Comparison of ENCODE assay signal across 8 cellular contexts in genomic region chr5:150122158-150122510, GRCh38. TPM values are rescaled to one million over a fixed set of nuclear protein-coding genes. Genes with fewer than 3 reads are reported as not detected.
DNase-seq lines count a peak whose midpoint lies in the region; ATAC-seq and TF ChIP-seq lines count a peak whose summit lies in the region.

No MANE protein-coding gene starts in this region.

- H3K9me3 ChIP-seq in SK-N-SH, result no peaks in the 10 kb centered on the region

- H3K4me1 Mint-ChIP-seq in activated naive CD4-positive, alpha-beta T cell treated with anti-CD3 and anti-CD28 coated beads for 36 hours (ENCODE audit: low read depth), result no peaks in the 10 kb centered on the region

- H3K27ac Mint-ChIP-seq in activated naive CD4-positive, alpha-beta T cell treated with anti-CD3 and anti-CD28 coated beads for 36 hours, result no peak overlapping the region

- H3F3A ChIP-seq in SK-N-SH (replicated peaks; ENCODE audit: insufficient read depth), result no peaks in the 10 kb centered on the region

- peak; percentile 37 for TF ChIP-seq CTCF in SK-N-SH (IDR thresholded peaks at IDR 0.05)

- H3K9me2 ChIP-seq in SK-N-SH, result no peaks in the 10 kb centered on the region

- intact Hi-C loops in activated naive CD4-positive, alpha-beta T cell treated with anti-CD3 and anti-CD28 coated beads for 36 hours (cut with micrococcal nuclease), result loop anchor here (2.0 to 5.0 kb wide), 3 partner anchors 55 to 290 kb away; no protein-coding TSS in a partner anchor
- intact Hi-C loops in left ventricle myocardium superior (cut with micrococcal nuclease), result no loop called here

- 77% methylated on average over 4 of the region's 5 CpGs for WGBS in SK-N-SH (ENCODE audit: low lambda C conversion rate)

- TF ChIP-seq RAD21 in SK-N-SH (IDR thresholded peaks at IDR 0.05; ENCODE audit: low read length), result no peak

- peaks cover 11 to 87% of the 10 kb centered on the region in 2 experiments for H3K36me3 ChIP-seq in SK-N-SH (replicated peaks in 1 of 2; ENCODE audit: control insufficient read depth in 1 of 2, insufficient read depth in 2 of 2, low read length in 1 of 2)

- H3K9ac ChIP-seq in SK-N-SH, result no peak overlapping the region

- no peaks in the 10 kb centered on the region for H3K27me3 ChIP-seq in SK-N-SH (ENCODE audit: insufficient read depth)

- ATAC-seq in HG02885 (IDR thresholded peaks at IDR 0.05; ENCODE audit: poor library complexity, unreplicated experiment) (peak; percentile 83), left ventricle myocardium superior (no peak), HG02840 (IDR thresholded peaks at IDR 0.05; ENCODE audit: low FRiP score, unreplicated experiment) (no peak)

- no peaks in the 10 kb centered on the region for H3K4me1 ChIP-seq in SK-N-SH (ENCODE audit: control insufficient read depth in 1 of 2, insufficient read depth in 2 of 2, low read depth in 1 of 2, low read length in 1 of 2)

- no peaks in the 10 kb centered on the region for H3K79me2 ChIP-seq in SK-N-SH (ENCODE audit: insufficient read depth)

- H3K4me3 Mint-ChIP-seq in activated naive CD4-positive, alpha-beta T cell treated with anti-CD3 and anti-CD28 coated beads for 36 hours, result no peak overlapping the region

- CTCF ChIA-PET in activated naive CD4-positive, alpha-beta T cell treated with anti-CD3 and anti-CD28 coated beads for 36 hours (lab: Charles Lee), result interaction anchor here (1.3 kb wide), 1 partner anchor 12 kb away, joined by 4 read pairs; no protein-coding TSS in a partner anchor
- CTCF ChIA-PET in SK-N-SH (lab: Yijun Ruan, JAX), result interaction anchor here (0.9 to 12.5 kb wide), 5 partner anchors 8 to 284 kb away, joined by 3 to 173 read pairs (median 4); no protein-coding TSS in a partner anchor

- no peaks in the 10 kb centered on the region for H3K9me3 Mint-ChIP-seq in activated naive CD4-positive, alpha-beta T cell treated with anti-CD3 and anti-CD28 coated beads for 36 hours

- H3K4me3 ChIP-seq in SK-N-SH (ENCODE audit: low read depth in 2 of 2, low read length in 1 of 2), result no peak overlapping the region

- no peak for TF ChIP-seq EP300 in SK-N-SH (IDR thresholded peaks at IDR 0.05; ENCODE audit: borderline replicate concordance in 1 of 2, low read depth in 1 of 2, low read length in 1 of 2)

- DNase-seq in activated naive CD4-positive, alpha-beta T cell treated with anti-CD3 and anti-CD28 coated beads for 36 hours, result peak; percentile 60
- DNase-seq in activated naive CD4-positive, alpha-beta T cell (lab: John Stamatoyannopoulos, UW), result no peak
- DNase-seq in SK-N-SH (no peak), left ventricle myocardium superior (peak; percentile 43), AG20443 (ENCODE audit: low spot score) (no peak), DMS79 (lab: John Stamatoyannopoulos, UW) (no peak)

- H3K27ac ChIP-seq in SK-N-SH (ENCODE audit: low read depth in 2 of 2, low read length in 1 of 2), result no peak overlapping the region

- H3K4me2 ChIP-seq in SK-N-SH, result no peak overlapping the region

- H2AFZ ChIP-seq in SK-N-SH (ENCODE audit: low read depth), result no peak overlapping the region

- H4K20me1 ChIP-seq in SK-N-SH (ENCODE audit: insufficient read depth), result no peaks in the 10 kb centered on the region

- POLR2A ChIA-PET in SK-N-SH (lab: Yijun Ruan, JAX), result interaction anchor here (0.7 to 2.6 kb wide), 2 partner anchors 10 to 14 kb away, joined by 3 to 8 read pairs; no protein-coding TSS in a partner anchor

- no peaks in the 10 kb centered on the region for H3K36me3 Mint-ChIP-seq in activated naive CD4-positive, alpha-beta T cell treated with anti-CD3 and anti-CD28 coated beads for 36 hours (ENCODE audit: low read depth)

- no peaks in the 10 kb centered on the region for H3K27me3 Mint-ChIP-seq in activated naive CD4-positive, alpha-beta T cell treated with anti-CD3 and anti-CD28 coated beads for 36 hours (ENCODE audit: low read depth)

TF ChIP-seq in SK-N-SH, 30 proteins besides CTCF, POLR2A, EP300 and RAD21:
- TF ChIP-seq SMC3 (IDR thresholded peaks at IDR 0.05; ENCODE audit: low read depth, low read length) (0 out of 2 replicates have a peak, but pooled peaks have one; percentile 13), GATA2 (CRISPR knock-in tag; IDR thresholded peaks at IDR 0.05) (no peak)

RNA-seq across cellular contexts. Expression of gene PDGFRB, which starts 33.5 kb away (rescaled TPM):
- 1 to 10 TPM in 1 of 2 experiments, under 1 TPM in 1; 0.14 to 1.0 TPM for total RNA-seq in activated naive CD4-positive, alpha-beta T cell treated with anti-CD3 and anti-CD28 coated beads for 36 hours
- polyA plus RNA-seq in SK-N-SH (2012; rRNA removed), result 25.9 and 32.1 TPM in 2 replicates
- 13.2 and 19.7 TPM in 2 replicates for polyA plus RNA-seq in SK-N-SH (2012; cell fraction: cytosol; rRNA removed)
- polyA plus RNA-seq in SK-N-SH (2012; cell fraction: nucleus; rRNA removed), result 57.0 and 58.5 TPM in 2 replicates
- total RNA-seq in left ventricle myocardium superior, result 47.8 TPM

RNA-seq across cellular contexts. Expression of gene CSF1R, which starts 35.8 kb away (rescaled TPM):
- total RNA-seq in activated naive CD4-positive, alpha-beta T cell treated with anti-CD3 and anti-CD28 coated beads for 36 hours, result 1 to 10 TPM in 1 of 2 experiments, under 1 TPM in 1; 0.94 to 1.8 TPM
- 0.15 and 0.25 TPM in 2 replicates for polyA plus RNA-seq in SK-N-SH (2012; rRNA removed)
- 0.10 and 0.30 TPM in 2 replicates for polyA plus RNA-seq in SK-N-SH (2012; cell fraction: cytosol; rRNA removed)
- 0.49 and 0.69 TPM in 2 replicates for polyA plus RNA-seq in SK-N-SH (2012; cell fraction: nucleus; rRNA removed)
- total RNA-seq in left ventricle myocardium superior, result 20.1 TPM

RNA-seq across cellular contexts. Expression of gene CDX1, which starts 44.4 kb away (rescaled TPM):
- not detected for total RNA-seq in activated naive CD4-positive, alpha-beta T cell treated with anti-CD3 and anti-CD28 coated beads for 36 hours
- 0.23 and 0.26 TPM in 2 replicates for polyA plus RNA-seq in SK-N-SH (2012; rRNA removed)
- 0.19 and 0.26 TPM in 2 replicates for polyA plus RNA-seq in SK-N-SH (2012; cell fraction: cytosol; rRNA removed)
- polyA plus RNA-seq in SK-N-SH (2012; cell fraction: nucleus; rRNA removed), result 0.25 and 0.39 TPM in 2 replicates
- total RNA-seq in left ventricle myocardium superior, result not detected

Comparison
In these comparisons a context has a peak if more than half of its experiments do, and no peak if none do; other contexts are left out.
1. DNase-seq: peak in activated naive CD4-positive, alpha-beta T cell treated with anti-CD3 and anti-CD28 coated beads for 36 hours (single experiment) and left ventricle myocardium superior (single experiment); none in activated naive CD4-positive, alpha-beta T cell (0 of 4), SK-N-SH (single experiment), AG20443 (single experiment) and DMS79 (single experiment).
2. RNA of gene PDGFRB, which starts 33.5 kb away (total RNA-seq): 47.8 TPM in left ventricle myocardium superior (single experiment); 0.14 to 1.0 TPM in activated naive CD4-positive, alpha-beta T cell treated with anti-CD3 and anti-CD28 coated beads for 36 hours; every median in the first group is over 10 times any median in the second.